1 cellular context compared by ENCODE assay signal in the genomic region with DNA sequence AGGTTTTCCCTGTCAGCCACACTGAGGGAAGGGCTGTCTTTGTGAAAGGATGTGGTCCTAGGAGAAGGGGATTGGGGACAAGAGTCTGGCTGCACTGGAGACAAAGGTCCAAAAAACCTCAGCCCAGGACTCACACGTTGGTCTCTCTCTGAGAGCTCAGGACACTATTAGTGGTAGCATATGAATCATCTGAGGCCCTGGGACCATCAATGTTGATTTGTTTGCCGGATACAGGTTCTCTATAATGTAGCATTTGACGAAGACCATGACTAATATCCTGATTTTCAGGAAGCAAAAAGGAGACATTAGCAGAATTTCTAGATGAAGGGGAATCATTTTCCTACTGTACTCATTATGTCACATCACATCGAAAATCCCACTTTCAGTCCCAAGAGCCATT.
A peak's percentile ranks its signal among the peaks of the same experiment; 100 is the strongest.
TF ChIP-seq lines count a peak whose summit lies in the region.

No MANE protein-coding gene starts in this region.

TF ChIP-seq in SK-N-SH, 30 proteins besides CTCF, POLR2A, EP300 and RAD21 (continued from another document):
- TF ChIP-seq, protein P1, sequence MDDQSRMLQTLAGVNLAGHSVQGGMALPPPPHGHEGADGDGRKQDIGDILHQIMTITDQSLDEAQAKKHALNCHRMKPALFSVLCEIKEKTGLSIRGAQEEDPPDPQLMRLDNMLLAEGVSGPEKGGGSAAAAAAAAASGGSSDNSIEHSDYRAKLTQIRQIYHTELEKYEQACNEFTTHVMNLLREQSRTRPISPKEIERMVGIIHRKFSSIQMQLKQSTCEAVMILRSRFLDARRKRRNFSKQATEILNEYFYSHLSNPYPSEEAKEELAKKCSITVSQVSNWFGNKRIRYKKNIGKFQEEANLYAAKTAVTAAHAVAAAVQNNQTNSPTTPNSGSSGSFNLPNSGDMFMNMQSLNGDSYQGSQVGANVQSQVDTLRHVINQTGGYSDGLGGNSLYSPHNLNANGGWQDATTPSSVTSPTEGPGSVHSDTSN (IDR thresholded peaks at IDR 0.05): peak; percentile 40; the same call in 1 of the 2 replicates
- TF ChIP-seq NFIC (IDR thresholded peaks at IDR 0.05; ENCODE audit: borderline replicate concordance): no peak
- TF ChIP-seq FOSL2 (IDR thresholded peaks at IDR 0.05; ENCODE audit: borderline replicate concordance, low read depth): peak; percentile 50; the same call in 1 of the 2 replicates
